Comparison of ENCODE assay signal across 7 cellular contexts in the genomic region with DNA sequence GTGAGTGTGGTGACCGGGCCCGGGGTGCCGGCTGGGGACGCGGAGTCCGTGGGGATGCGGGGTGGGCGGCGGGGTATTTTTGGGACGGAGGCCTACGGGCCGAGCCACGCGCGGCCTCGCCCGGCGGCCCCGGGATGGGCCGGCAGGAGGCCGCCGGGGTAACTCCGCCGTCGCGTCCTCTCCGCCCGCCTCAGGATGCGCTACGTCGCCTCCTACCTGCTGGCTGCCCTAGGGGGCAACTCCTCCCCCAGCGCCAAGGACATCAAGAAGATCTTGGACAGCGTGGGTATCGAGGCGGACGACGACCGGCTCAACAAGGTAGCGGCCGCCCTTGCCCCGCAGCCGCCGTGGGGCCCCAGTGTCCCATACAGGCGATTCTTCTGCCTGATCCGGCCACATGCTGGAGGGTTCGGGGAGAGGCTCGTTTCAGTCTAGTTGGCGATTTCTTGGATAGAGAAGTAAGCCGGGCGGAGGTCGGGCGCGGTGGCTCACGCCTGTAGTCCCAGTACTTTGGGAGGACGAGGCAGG. TPM values are rescaled to one million over a fixed set of nuclear protein-coding genes. Genes with fewer than 3 reads are reported as not detected.
DNase-seq lines count a peak whose midpoint lies in the region; ATAC-seq and TF ChIP-seq lines count a peak whose summit lies in the region.

No MANE protein-coding gene starts in this region.

- H3K4me1 ChIP-seq in OCI-LY1 (ENCODE audit: insufficient read depth, low read length, severe bottlenecking) (peaks cover 41% of the 10 kb centered on the region), ovary (ENCODE audit: insufficient read depth) (peaks cover 11% of the 10 kb centered on the region)

- H3K4me3 ChIP-seq in OCI-LY1 (ENCODE audit: low read depth, low read length, poor library complexity, severe bottlenecking) (peak overlapping the region; percentile 83), epithelial cell of esophagus (ENCODE audit: low read length) (peak overlapping the region; percentile 92), ovary (peak overlapping the region; percentile 83)

- intact Hi-C loops in ovary (cut with DNase I), result no loop called here

- DNase-seq in epithelial cell of esophagus (ENCODE audit: low read depth) (no peak), ovary (no peak), foreskin melanocyte (no peak)

- H3K9me2 ChIP-seq in OCI-LY1 (ENCODE audit: low read depth, low read length), result no peaks in the 10 kb centered on the region

- H3K27ac ChIP-seq in OCI-LY1 (ENCODE audit: low read depth, low read length, poor library complexity, severe bottlenecking) (peak overlapping the region; percentile 59), ovary (peak overlapping the region; percentile 92 to 95)

- no peaks in the 10 kb centered on the region for H4K20me1 ChIP-seq in OCI-LY1 (ENCODE audit: insufficient read depth, low read length)

- H3K27me3 ChIP-seq in OCI-LY1 (ENCODE audit: insufficient read depth, low read length), result no peaks in the 10 kb centered on the region
- no peaks in the 10 kb centered on the region for H3K27me3 ChIP-seq in ovary

- ATAC-seq in GM21619 (IDR thresholded peaks at IDR 0.05; ENCODE audit: unreplicated experiment) (peak; percentile 3), HG03196 (IDR thresholded peaks at IDR 0.05; ENCODE audit: unreplicated experiment) (no peak), GM21737 (IDR thresholded peaks at IDR 0.05; ENCODE audit: unreplicated experiment) (no peak)

- TF ChIP-seq POLR2A in ovary (IDR thresholded peaks at IDR 0.05), result no peak

- peak overlapping the region; percentile 88 for H3K4me2 ChIP-seq in OCI-LY1 (ENCODE audit: low read length)

- WGBS in ovary, 3 donors, result 0% methylated on average over 45 to 55 of the region's 55 CpGs

- no peaks in the 10 kb centered on the region for H3K9me3 ChIP-seq in OCI-LY1 (ENCODE audit: low read length)
- no peaks in the 10 kb centered on the region for H3K9me3 ChIP-seq in ovary

- H3K79me2 ChIP-seq in OCI-LY1 (ENCODE audit: insufficient read depth, low read length), result peaks cover 15% of the 10 kb centered on the region

- no peaks in the 10 kb centered on the region; the same call in 1 of the 2 replicates for H3F3A ChIP-seq in OCI-LY1 (ENCODE audit: insufficient read depth, low read length)

- H3K9ac ChIP-seq in OCI-LY1 (ENCODE audit: low read length), result peak overlapping the region; percentile 91

- peaks cover 45% of the 10 kb centered on the region for H3K36me3 ChIP-seq in OCI-LY1 (ENCODE audit: insufficient read depth, low read length)
- no peaks in the 10 kb centered on the region for H3K36me3 ChIP-seq in ovary

- H2AFZ ChIP-seq in OCI-LY1 (ENCODE audit: low read length), result no peak overlapping the region

- TF ChIP-seq EP300 in ovary (IDR thresholded peaks at IDR 0.05), result no peak

- TF ChIP-seq CTCF in OCI-LY1 (IDR thresholded peaks at IDR 0.05; ENCODE audit: low read length) (no peak), epithelial cell of esophagus (IDR thresholded peaks at IDR 0.05; ENCODE audit: insufficient read depth, low read depth, low read length, missing control alignments) (no peak), ovary (IDR thresholded peaks at IDR 0.05) (no peak)

RNA-seq across cellular contexts. Expression of a gene that starts 0.3 kb away (rescaled TPM):
- total RNA-seq in ovary, result 1,000 to 10,000 TPM in 5 of 7 donors, 100 to 1,000 TPM in 2; 901 to 4,238 (median 3,176) TPM
- polyA plus RNA-seq in ovary, result 1,000 to 10,000 TPM in 1 of 2 donors, 100 to 1,000 TPM in 1; 237 to 2,243 TPM

RNA-seq across cellular contexts. Expression of a gene that starts 5.1 kb away (rescaled TPM):
- total RNA-seq in ovary, result 10 to 100 TPM; 10.1 to 18.1 (median 14.1) TPM
- polyA plus RNA-seq in ovary, result 10 to 100 TPM in 1 of 2 donors, under 1 TPM in 1; 0.23 to 14.0 TPM

RNA-seq across cellular contexts. Expression of a gene that starts 8.6 kb away (rescaled TPM):
- 10 to 100 TPM; 33.0 to 98.2 (median 83.0) TPM for total RNA-seq in ovary
- polyA plus RNA-seq in ovary, result 10 to 100 TPM; 12.9 to 91.5 TPM

RNA-seq across cellular contexts. Expression of a gene that starts 12.0 kb away (rescaled TPM):
- 10 to 100 TPM in 6 of 7 donors, 1 to 10 TPM in 1; 6.6 to 23.3 (median 16.7) TPM for total RNA-seq in ovary
- 10 to 100 TPM in 1 of 2 donors, under 1 TPM in 1; 0.42 to 11.3 TPM for polyA plus RNA-seq in ovary

RNA-seq across cellular contexts. Expression of a gene that starts 17.6 kb away (rescaled TPM):
- 1 to 10 TPM; 1.2 to 6.5 (median 3.9) TPM for total RNA-seq in ovary
- polyA plus RNA-seq in ovary, result 1 to 10 TPM in 1 of 2 donors, under 1 TPM in 1; 0.18 to 5.0 TPM
